Comparison of ENCODE assay signal across 25 cellular contexts in the genomic region with DNA sequence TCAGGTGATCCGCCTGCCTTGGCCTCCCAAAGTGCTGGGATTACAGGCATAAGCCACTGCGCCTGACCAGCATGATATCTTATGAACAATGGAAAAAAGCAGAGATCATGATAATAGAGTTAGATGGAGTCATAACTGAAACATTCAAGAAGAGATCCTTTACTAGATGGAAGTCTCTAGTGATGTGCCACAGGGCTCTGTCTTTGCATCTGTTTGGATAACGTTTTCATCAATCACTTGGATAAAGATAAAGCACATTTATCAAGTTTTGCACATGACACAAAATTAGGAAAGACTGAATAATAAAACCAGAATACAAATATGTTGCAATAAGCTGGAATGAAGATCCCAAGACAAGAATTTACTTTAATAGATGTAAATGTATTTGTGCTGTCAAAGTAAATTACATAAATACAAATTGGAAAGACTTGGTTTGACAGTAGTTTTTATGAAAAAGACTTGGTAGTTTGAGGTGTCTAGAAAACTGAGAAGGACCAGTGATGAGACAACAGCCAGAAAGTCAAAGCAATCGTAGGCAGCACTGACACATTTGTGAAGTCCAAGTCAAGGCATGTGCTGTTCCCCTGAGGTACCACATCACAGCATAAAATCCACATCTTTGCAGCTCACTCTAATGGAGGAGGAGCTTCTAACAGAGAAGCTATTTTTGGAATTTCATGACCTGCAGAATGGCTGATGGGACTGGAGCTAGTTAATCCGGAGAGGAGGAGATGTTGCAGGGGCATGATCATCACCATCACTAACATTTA. TPM values are rescaled to one million over a fixed set of nuclear protein-coding genes. Genes with fewer than 3 reads are reported as not detected.
"Had no signal": no experiment of that assay in that cellular context is flagged by ENCODE, and none has a peak within 500 bp of the region (broad histone marks: within the 10 kb centered on the region; RNA-seq: fewer than 3 reads in every experiment).

No MANE protein-coding gene starts in this region.

- H3K27me3 ChIP-seq: dorsolateral prefrontal cortex, esophagus squamous epithelium, sigmoid colon had no signal

- H3K4me3 ChIP-seq: dorsolateral prefrontal cortex, esophagus squamous epithelium, heart right ventricle, mucosa of descending colon, sigmoid colon, smooth muscle cell had no signal

- H3K36me3 ChIP-seq: esophagus squamous epithelium, heart right ventricle, sigmoid colon had no signal

- ATAC-seq: heart right ventricle, left colon, mucosa of descending colon, WTC11 had no signal

- H3K9me3 ChIP-seq: esophagus squamous epithelium, heart right ventricle, mucosa of descending colon, sigmoid colon had no signal

- H3K4me3 Mint-ChIP-seq: activated naive CD4-positive, alpha-beta T cell treated with anti-CD3 and anti-CD28 coated beads, Interleukin-2, amount 50 U/mL, for 24 hours; memory B cell; neural crest cell; T-helper 1 cell treated with Interleukin-12 subunit alpha and Interleukin-12 subunit beta and Interleukin-4 antibody, amounts not matched to agents 30 μg/mL and 1 μg/mL, for 36 hours; WTC11 had no signal

- H3K9me3 Mint-ChIP-seq: activated naive CD4-positive, alpha-beta T cell treated with anti-CD3 and anti-CD28 coated beads, Interleukin-2, amount 50 U/mL, for 24 hours; neural crest cell; T-helper 1 cell treated with Interleukin-12 subunit alpha and Interleukin-12 subunit beta and Interleukin-4 antibody, amounts not matched to agents 30 μg/mL and 1 μg/mL, for 36 hours; WTC11 had no signal

- H3K27ac Mint-ChIP-seq: activated naive CD4-positive, alpha-beta T cell treated with anti-CD3 and anti-CD28 coated beads, Interleukin-2, amount 50 U/mL, for 24 hours; memory B cell; T-helper 1 cell treated with Interleukin-12 subunit alpha and Interleukin-12 subunit beta and Interleukin-4 antibody, amounts not matched to agents 30 μg/mL and 1 μg/mL, for 36 hours; WTC11 had no signal

- DNase-seq: activated gamma-delta T cell treated with Interleukin-2 at 50 U/mL for 16 hours; activated T-cell treated with anti-CD3 and anti-CD28 coated beads, Interleukin-2, amount 50 U/mL, for 1 hour; aorta; central memory CD4-positive, alpha-beta T cell; esophagus squamous epithelium; heart right ventricle; left colon; mucosa of descending colon; sigmoid colon; stimulated activated CD4-positive, alpha-beta T cell treated with anti-CD3 and anti-CD28 coated beads, Interleukin-15, amount 100 ng/mL, for 24 hours; stimulated activated CD8-positive, alpha-beta memory T cell treated with anti-CD3 and anti-CD28 coated beads, Interleukin-4, amount 100 ng/mL, for 48 hours; stimulated activated naive CD4-positive, alpha-beta T cell; T1000 had no signal

- H3K4me2 ChIP-seq: smooth muscle cell had no signal

- H3K27ac ChIP-seq: dorsolateral prefrontal cortex, esophagus squamous epithelium, heart right ventricle, sigmoid colon had no signal

RNA-seq across cellular contexts. Expression of a gene that starts 28.5 kb away (rescaled TPM):
- total RNA-seq: neural crest cell had no signal

RNA-seq across cellular contexts. Expression of a gene that starts 32.1 kb away (rescaled TPM):
- total RNA-seq: fibroblast of villous mesenchyme, heart right ventricle, mucosa of descending colon, neural crest cell, omental fat pad, posterior vena cava, renal cortical epithelial cell, sigmoid colon, smooth muscle cell, urinary bladder had no signal
